ENCODE assay signal across 13 cellular contexts in genomic region chr3:37627951-37628620, GRCh38.
DNase-seq lines count a peak whose midpoint lies in the region; ATAC-seq and TF ChIP-seq lines count a peak whose summit lies in the region.
"Had no signal": no experiment of that assay in that cellular context is flagged by ENCODE, and none has a peak within 500 bp of the region (broad histone marks: within the 10 kb centered on the region; RNA-seq: fewer than 3 reads in every experiment).

No MANE protein-coding gene starts in this region.

- POLR2A ChIA-PET in CD8-positive, alpha-beta T cell (lab: Charles Lee): no interaction called here
- POLR2A ChIA-PET in PC-9 (lab: Charles Lee; ENCODE audit: unreplicated experiment): no interaction called here

- TF ChIP-seq POLR2A in ovary (IDR thresholded peaks at IDR 0.05): no peak

- H3K27ac ChIP-seq in coronary artery (no peak overlapping the region), ovary (no peak overlapping the region), PC-9 (no peak overlapping the region)
- no peak overlapping the region for H3K27ac ChIP-seq in CD8-positive, alpha-beta T cell (ENCODE audit: low read depth, low read length)
- H3K27ac ChIP-seq: SJCRH30 had no signal

- intact Hi-C loops in ovary (cut with DNase I) (no loop called here), PC-9 (cut with micrococcal nuclease; ENCODE audit: unreplicated experiment) (no loop called here)
- intact Hi-C loops in CD8-positive, alpha-beta T cell (cut with DNase I, micrococcal nuclease): no loop called here

- H3K36me3 ChIP-seq in ovary (no peaks in the 10 kb centered on the region), PC-9 (ENCODE audit: low read depth) (no peaks in the 10 kb centered on the region)
- no peaks in the 10 kb centered on the region for H3K36me3 ChIP-seq in CD8-positive, alpha-beta T cell (ENCODE audit: insufficient read depth, low read length)
- H3K36me3 ChIP-seq: SJCRH30 had no signal

- no peaks in the 10 kb centered on the region for H3K9me3 ChIP-seq in ovary
- H3K9me3 ChIP-seq in CD8-positive, alpha-beta T cell (ENCODE audit: low read length): no peaks in the 10 kb centered on the region
- H3K9me3 ChIP-seq in PC-9 (ENCODE audit: insufficient read depth, low read depth): no peaks in the 10 kb centered on the region
- H3K9me3 ChIP-seq: mucosa of descending colon, SJCRH30 had no signal

- in situ Hi-C loops in GM13977 (cut with MboI; ENCODE audit: low pct_unique_long_range_greater_than_20kb, low sequenced_read_pairs, unreplicated experiment): no loop called here

- DNase-seq in GM13977 (ENCODE audit: low spot score) (peak; percentile 13), coronary artery (ENCODE audit: low spot score) (peak; percentile 35), ovary (no peak), PC-9 (no peak)
- no peak for DNase-seq in CD8-positive, alpha-beta T cell
- DNase-seq: GF-D8, GOT3, mucosa of descending colon, SJCRH30 had no signal

- peaks cover 32% of the 10 kb centered on the region for H3K27me3 Mint-ChIP-seq in CD8-positive, alpha-beta T cell (ENCODE audit: low read depth)

- no peak for TF ChIP-seq CTCF in GM13977 (IDR thresholded peaks at IDR 0.05; ENCODE audit: extremely low read depth, insufficient read depth, missing control alignments)
- TF ChIP-seq CTCF in coronary artery (IDR thresholded peaks at IDR 0.05): no peak
- no peak for TF ChIP-seq CTCF in ovary (IDR thresholded peaks at IDR 0.05)
- TF ChIP-seq CTCF in CD8-positive, alpha-beta T cell (IDR thresholded peaks at IDR 0.05): no peak
- no peak for TF ChIP-seq CTCF in PC-9 (conservative IDR thresholded peaks at IDR 0.05)

- H2AFZ ChIP-seq in PC-9: no peak overlapping the region

- no peaks in the 10 kb centered on the region for H3K4me1 Mint-ChIP-seq in CD8-positive, alpha-beta T cell (ENCODE audit: low read depth)

- 85 to 91% (median 86%) methylated on average over 13 of the region's 13 CpGs for WGBS in ovary, 3 donors

- CTCF ChIA-PET in CD8-positive, alpha-beta T cell (lab: Charles Lee): no interaction called here
- CTCF ChIA-PET in PC-9 (lab: Charles Lee): no interaction called here

- H3K79me2 ChIP-seq in PC-9 (ENCODE audit: low read depth): no peaks in the 10 kb centered on the region

- H3K9me2 ChIP-seq in PC-9 (ENCODE audit: insufficient read depth): no peaks in the 10 kb centered on the region

- no peaks in the 10 kb centered on the region for H3K27me3 ChIP-seq in ovary
- H3K27me3 ChIP-seq in CD8-positive, alpha-beta T cell (ENCODE audit: insufficient read depth, low read length): no peaks in the 10 kb centered on the region
- peaks cover 75% of the 10 kb centered on the region for H3K27me3 ChIP-seq in PC-9 (ENCODE audit: insufficient read depth, low read depth)
- H3K27me3 ChIP-seq: SJCRH30 had no signal

- no TSS peak for BruUV-seq in PC-9 (replicated peaks; lab: Mats Ljungman, UMichigan)

- H3K4me3 Mint-ChIP-seq in CD8-positive, alpha-beta T cell: no peak overlapping the region
- H3K4me3 Mint-ChIP-seq: activated naive CD8-positive, alpha-beta T cell had no signal

- peak; percentile 88 for ATAC-seq in GM21360 (IDR thresholded peaks at IDR 0.05; ENCODE audit: unreplicated experiment)
- peak; percentile 53 for ATAC-seq in HG03045 (IDR thresholded peaks at IDR 0.05; ENCODE audit: unreplicated experiment)
- ATAC-seq in CD8-positive, alpha-beta T cell: no peak
- no peak for ATAC-seq in GM19035 (IDR thresholded peaks at IDR 0.05; ENCODE audit: unreplicated experiment)

- no peaks in the 10 kb centered on the region for H3K36me3 Mint-ChIP-seq in CD8-positive, alpha-beta T cell
- H3K36me3 Mint-ChIP-seq: activated naive CD8-positive, alpha-beta T cell had no signal

- no peak overlapping the region for H3K4me3 ChIP-seq in coronary artery
- no peak overlapping the region for H3K4me3 ChIP-seq in ovary
- no peak overlapping the region for H3K4me3 ChIP-seq in CD8-positive, alpha-beta T cell (ENCODE audit: low read depth, low read length)
- H3K4me3 ChIP-seq in PC-9: no peak overlapping the region
- H3K4me3 ChIP-seq: mucosa of descending colon, SJCRH30 had no signal

- no peaks in the 10 kb centered on the region for H3K9me3 Mint-ChIP-seq in CD8-positive, alpha-beta T cell

- TF ChIP-seq EP300 in ovary (IDR thresholded peaks at IDR 0.05): no peak

- H3K4me2 ChIP-seq in PC-9: no peak overlapping the region

- no peak overlapping the region for H3K27ac Mint-ChIP-seq in CD8-positive, alpha-beta T cell
- H3K27ac Mint-ChIP-seq: activated naive CD8-positive, alpha-beta T cell had no signal

- no peaks in the 10 kb centered on the region for H4K20me1 ChIP-seq in PC-9 (ENCODE audit: insufficient read depth)

- H3K4me1 ChIP-seq in ovary (ENCODE audit: insufficient read depth) (peaks cover 2% of the 10 kb centered on the region), PC-9 (replicated peaks; ENCODE audit: insufficient read depth) (no peaks in the 10 kb centered on the region)
- no peaks in the 10 kb centered on the region for H3K4me1 ChIP-seq in CD8-positive, alpha-beta T cell (ENCODE audit: insufficient read depth, low read length)
- H3K4me1 ChIP-seq: SJCRH30 had no signal

- no peaks in the 10 kb centered on the region for H3F3A ChIP-seq in PC-9 (ENCODE audit: insufficient read depth, low read depth)

Comparison
In these comparisons a context has a peak if more than half of its experiments do, and no peak if none do; other contexts are left out.
1. DNase-seq: peak in GM13977 (single experiment) and coronary artery (single experiment); none in ovary (0 of 5), CD8-positive, alpha-beta T cell (0 of 7) and PC-9 (0 of 2).
2. ATAC-seq: peak in GM21360 (single experiment) and HG03045 (single experiment); none in CD8-positive, alpha-beta T cell (single experiment) and GM19035 (single experiment).